Comparison of ENCODE assay signal across 9 cellular contexts in genomic region chr9:13942695-13943094, GRCh38.
DNase-seq lines count a peak whose midpoint lies in the region; ATAC-seq, FAIRE-seq and TF ChIP-seq lines count a peak whose summit lies in the region.
"Had no signal": no experiment of that assay in that cellular context is flagged by ENCODE, and none has a peak within 500 bp of the region (broad histone marks: within the 10 kb centered on the region; RNA-seq: fewer than 3 reads in every experiment).

No MANE protein-coding gene starts in this region.

- peaks cover 39% of the 10 kb centered on the region for H3K4me1 Mint-ChIP-seq in nephron progenitor cell

- CTCF ChIA-PET in BJ (lab: Yijun Ruan, JAX): interaction anchor here (0.6 kb wide), 1 partner anchor 94 kb away, joined by 3 read pairs; no protein-coding TSS in a partner anchor

- DNase-seq in BJ (ENCODE audit: low read depth) (peak; percentile 83), bronchial epithelial cell (ENCODE audit: low read depth) (peak; percentile 100), nephron progenitor cell (no peak), NCI-H774 (lab: John Stamatoyannopoulos, UW) (no peak), 8988T (no peak), GF-D8 (lab: John Stamatoyannopoulos, UW) (no peak)

- TF ChIP-seq CTCF in BJ (IDR thresholded peaks at IDR 0.05; ENCODE audit: insufficient read depth, low read depth, low read length) (no peak), bronchial epithelial cell (IDR thresholded peaks at IDR 0.05; ENCODE audit: insufficient read depth, low read length, severe bottlenecking) (no peak), nephron progenitor cell (IDR thresholded peaks at IDR 0.05) (no peak)

- H3K27me3 Mint-ChIP-seq in nephron progenitor cell (ENCODE audit: low read depth, poor library complexity): peaks cover 6% of the 10 kb centered on the region

- H3K36me3 ChIP-seq in BJ (ENCODE audit: control insufficient read depth, insufficient read depth, low read length) (no peaks in the 10 kb centered on the region), bronchial epithelial cell (ENCODE audit: control insufficient read depth, insufficient read depth, low read length) (no peaks in the 10 kb centered on the region)

- no peaks in the 10 kb centered on the region for H3K36me3 Mint-ChIP-seq in nephron progenitor cell (ENCODE audit: low read depth)

- H3K27me3 ChIP-seq in BJ (ENCODE audit: control insufficient read depth, insufficient read depth, low read length) (no peaks in the 10 kb centered on the region), bronchial epithelial cell (ENCODE audit: control insufficient read depth, insufficient read depth, low read length) (no peaks in the 10 kb centered on the region)

- no peak overlapping the region for H3K4me3 Mint-ChIP-seq in nephron progenitor cell

- peak; percentile 72 for FAIRE-seq in bronchial epithelial cell (lab: Jason Lieb, UNC)
- FAIRE-seq: GM18507 had no signal

- H3K27ac Mint-ChIP-seq in nephron progenitor cell: peak overlapping the region; percentile 92

- no peaks in the 10 kb centered on the region for H3K9me3 Mint-ChIP-seq in nephron progenitor cell

- POLR2A ChIA-PET in BJ (lab: Charles Lee): no interaction called here

- H3K4me3 ChIP-seq in BJ (ENCODE audit: low read depth, low read length) (no peak overlapping the region), bronchial epithelial cell (ENCODE audit: low read depth, low read length) (no peak overlapping the region)

- ATAC-seq in HG02884 (IDR thresholded peaks at IDR 0.05; ENCODE audit: unreplicated experiment) (peak; percentile 64), HG03159 (IDR thresholded peaks at IDR 0.05; ENCODE audit: unreplicated experiment) (no peak)

Comparison
In these comparisons a context has a peak if more than half of its experiments do, and no peak if none do; other contexts are left out.
1. DNase-seq: peak in BJ (single experiment) and bronchial epithelial cell (single experiment); none in nephron progenitor cell (single experiment), NCI-H774 (single experiment), 8988T (single experiment) and GF-D8 (single experiment).